Comparison of ENCODE assay signal across 30 cellular contexts in genomic region chr10:72056932-72057751, GRCh38. TPM values are rescaled to one million over a fixed set of nuclear protein-coding genes. Genes with fewer than 3 reads are reported as not detected.
DNase-seq lines count a peak whose midpoint lies in the region; ATAC-seq, FAIRE-seq and TF ChIP-seq lines count a peak whose summit lies in the region.
"Had no signal": no experiment of that assay in that cellular context is flagged by ENCODE, and none has a peak within 500 bp of the region (broad histone marks: within the 10 kb centered on the region; RNA-seq: fewer than 3 reads in every experiment).

No MANE protein-coding gene starts in this region.

- H3K9me1 ChIP-seq in keratinocyte (ENCODE audit: control insufficient read depth, extremely low read depth, insufficient read depth, low read length), result no peaks in the 10 kb centered on the region

- H3K79me2 ChIP-seq in keratinocyte (ENCODE audit: control insufficient read depth, insufficient read depth, low read length), result no peaks in the 10 kb centered on the region

- FAIRE-seq in keratinocyte (lab: Jason Lieb, UNC), result no peak
- FAIRE-seq: endometrium, frontal cortex, G401.6, H1, small intestine had no signal

- H3K36me3 ChIP-seq in keratinocyte (ENCODE audit: control insufficient read depth in 2 of 2, extremely low read depth in 1 of 2, insufficient read depth in 2 of 2, low read length in 2 of 2), result no peaks in the 10 kb centered on the region
- H3K36me3 ChIP-seq: BE2C, tibial nerve had no signal

- no peak for ATAC-seq in activated naive CD8-positive, alpha-beta T cell treated with anti-CD3 and anti-CD28 coated beads, Interleukin-2, amount 50 U/mL, for 24 hours
- ATAC-seq in stimulated activated naive B cell treated with anti-CD40 and anti-IgM and Interleukin-4, amounts not matched to agents 10 μg/mL and 1 μg/mL and 100 μg/mL, for 72 hours (replicated peaks), result no peak
- ATAC-seq: activated CD4-positive, alpha-beta T cell treated with anti-CD3 and anti-CD28 coated beads for 36 hours; activated T-cell treated with anti-CD3 and anti-CD28 coated beads, Interleukin-2, amount 50 U/mL, for 72 hours; left colon had no signal

- H3K36me3 Mint-ChIP-seq in activated naive CD8-positive, alpha-beta T cell, result no peaks in the 10 kb centered on the region
- peaks cover 4% of the 10 kb centered on the region for H3K36me3 Mint-ChIP-seq in activated naive CD8-positive, alpha-beta T cell treated with anti-CD3 and anti-CD28 coated beads, Interleukin-2, amount 50 U/mL, for 24 hours (ENCODE audit: low read depth)
- peaks cover 2% of the 10 kb centered on the region for H3K36me3 Mint-ChIP-seq in IgD-negative memory B cell
- H3K36me3 Mint-ChIP-seq in stimulated activated naive B cell treated with anti-CD40 and anti-IgM and Interleukin-4, amounts not matched to agents 10 μg/mL and 1 μg/mL and 100 μg/mL, for 72 hours, result peaks cover 2 to 5% of the 10 kb centered on the region in 2 donors

- no peaks in the 10 kb centered on the region for H3K4me1 ChIP-seq in keratinocyte (ENCODE audit: control insufficient read depth, extremely low read depth, insufficient read depth, low read length)
- H3K4me1 ChIP-seq: BE2C, tibial nerve had no signal

- H3K9me3 ChIP-seq in keratinocyte (ENCODE audit: control insufficient read depth, low read depth, low read length), result no peaks in the 10 kb centered on the region
- H3K9me3 ChIP-seq: BE2C, tibial nerve had no signal

- H3K27ac Mint-ChIP-seq in activated naive CD8-positive, alpha-beta T cell, result peak overlapping the region; percentile 64
- H3K27ac Mint-ChIP-seq in activated naive CD8-positive, alpha-beta T cell treated with anti-CD3 and anti-CD28 coated beads, Interleukin-2, amount 50 U/mL, for 24 hours, result no peak overlapping the region
- peak overlapping the region in 2 of 3 donors; percentile 42 to 86 for H3K27ac Mint-ChIP-seq in IgD-negative memory B cell
- peak overlapping the region; percentile 42 for H3K27ac Mint-ChIP-seq in stimulated activated naive B cell treated with anti-CD40 and anti-IgM and Interleukin-4, amounts not matched to agents 10 μg/mL and 1 μg/mL and 100 μg/mL, for 72 hours
- H3K27ac Mint-ChIP-seq: activated CD4-positive, alpha-beta T cell treated with anti-CD3 and anti-CD28 coated beads for 36 hours; activated naive CD4-positive, alpha-beta T cell treated with anti-CD3 and anti-CD28 coated beads for 36 hours; activated T-cell treated with anti-CD3 and anti-CD28 coated beads, Interleukin-2, amount 50 U/mL, for 72 hours; T-helper 1 cell treated with Interleukin-12 subunit alpha and Interleukin-12 subunit beta and Interleukin-4 antibody, amounts not matched to agents 30 μg/mL and 1 μg/mL, for 36 hours had no signal

- H3K27me3 Mint-ChIP-seq in activated naive CD8-positive, alpha-beta T cell, result no peaks in the 10 kb centered on the region
- H3K27me3 Mint-ChIP-seq in activated naive CD8-positive, alpha-beta T cell treated with anti-CD3 and anti-CD28 coated beads, Interleukin-2, amount 50 U/mL, for 24 hours, result no peaks in the 10 kb centered on the region
- H3K27me3 Mint-ChIP-seq in IgD-negative memory B cell, result no peaks in the 10 kb centered on the region
- no peaks in the 10 kb centered on the region for H3K27me3 Mint-ChIP-seq in stimulated activated naive B cell treated with anti-CD40 and anti-IgM and Interleukin-4, amounts not matched to agents 10 μg/mL and 1 μg/mL and 100 μg/mL, for 72 hours
- H3K27me3 Mint-ChIP-seq: activated CD4-positive, alpha-beta T cell treated with anti-CD3 and anti-CD28 coated beads for 36 hours had no signal

- H3K4me3 Mint-ChIP-seq in activated naive CD8-positive, alpha-beta T cell, result no peak overlapping the region
- no peak overlapping the region for H3K4me3 Mint-ChIP-seq in activated naive CD8-positive, alpha-beta T cell treated with anti-CD3 and anti-CD28 coated beads, Interleukin-2, amount 50 U/mL, for 24 hours
- no peak overlapping the region for H3K4me3 Mint-ChIP-seq in IgD-negative memory B cell
- no peak overlapping the region for H3K4me3 Mint-ChIP-seq in stimulated activated naive B cell treated with anti-CD40 and anti-IgM and Interleukin-4, amounts not matched to agents 10 μg/mL and 1 μg/mL and 100 μg/mL, for 72 hours
- H3K4me3 Mint-ChIP-seq: activated CD4-positive, alpha-beta T cell treated with anti-CD3 and anti-CD28 coated beads for 36 hours; activated naive CD4-positive, alpha-beta T cell treated with anti-CD3 and anti-CD28 coated beads for 36 hours; activated T-cell treated with anti-CD3 and anti-CD28 coated beads, Interleukin-2, amount 50 U/mL, for 72 hours; T-helper 1 cell treated with Interleukin-12 subunit alpha and Interleukin-12 subunit beta and Interleukin-4 antibody, amounts not matched to agents 30 μg/mL and 1 μg/mL, for 36 hours had no signal

- H4K20me1 ChIP-seq in keratinocyte (ENCODE audit: control insufficient read depth, extremely low read depth, insufficient read depth, low read length), result no peaks in the 10 kb centered on the region

- peak overlapping the region; percentile 4 for H2AFZ ChIP-seq in keratinocyte (ENCODE audit: control insufficient read depth, low read length)

- H3K27ac ChIP-seq in keratinocyte (ENCODE audit: control insufficient read depth, insufficient read depth, low read length), result no peak overlapping the region
- H3K27ac ChIP-seq in coronary artery, result no peak overlapping the region
- H3K27ac ChIP-seq: tibial nerve had no signal

- no peak overlapping the region for H3K9ac ChIP-seq in keratinocyte (ENCODE audit: control insufficient read depth, extremely low read depth, insufficient read depth, low read length)

- H3K9me3 Mint-ChIP-seq in activated naive CD8-positive, alpha-beta T cell (ENCODE audit: low read depth), result no peaks in the 10 kb centered on the region
- no peaks in the 10 kb centered on the region for H3K9me3 Mint-ChIP-seq in activated naive CD8-positive, alpha-beta T cell treated with anti-CD3 and anti-CD28 coated beads, Interleukin-2, amount 50 U/mL, for 24 hours
- H3K9me3 Mint-ChIP-seq in IgD-negative memory B cell, result no peaks in the 10 kb centered on the region
- no peaks in the 10 kb centered on the region for H3K9me3 Mint-ChIP-seq in stimulated activated naive B cell treated with anti-CD40 and anti-IgM and Interleukin-4, amounts not matched to agents 10 μg/mL and 1 μg/mL and 100 μg/mL, for 72 hours
- H3K9me3 Mint-ChIP-seq: activated naive CD4-positive, alpha-beta T cell treated with anti-CD3 and anti-CD28 coated beads for 36 hours; activated T-cell treated with anti-CD3 and anti-CD28 coated beads, Interleukin-2, amount 50 U/mL, for 72 hours; T-helper 1 cell treated with Interleukin-12 subunit alpha and Interleukin-12 subunit beta and Interleukin-4 antibody, amounts not matched to agents 30 μg/mL and 1 μg/mL, for 36 hours had no signal

- no peak overlapping the region for H3K4me3 ChIP-seq in keratinocyte (ENCODE audit: control insufficient read depth in 2 of 3, extremely low read depth in 1 of 3, insufficient read depth in 2 of 3, low read depth in 1 of 3, low read length in 3 of 3)
- no peak overlapping the region for H3K4me3 ChIP-seq in coronary artery
- H3K4me3 ChIP-seq: tibial nerve had no signal

- no peak for TF ChIP-seq CTCF in keratinocyte (optimal IDR thresholded peaks at IDR 0.05 in 1 of 3, IDR thresholded peaks at IDR 0.05 in 1 of 3, conservative IDR thresholded peaks at IDR 0.05 in 1 of 3; ENCODE audit: extremely low read depth in 1 of 3, insufficient read depth in 2 of 3, low read length in 3 of 3)
- no peak for TF ChIP-seq CTCF in coronary artery (IDR thresholded peaks at IDR 0.05)

- no peak overlapping the region for H3K4me2 ChIP-seq in keratinocyte (ENCODE audit: control insufficient read depth, extremely low read depth, insufficient read depth, low read depth, low read length)

- dilution Hi-C loops in keratinocyte (cut with MboI; ENCODE audit: extremely low pct_ligation_motif_present, low sequenced_read_pairs), result no loop called here

- peaks cover 34% of the 10 kb centered on the region for H3K4me1 Mint-ChIP-seq in activated naive CD8-positive, alpha-beta T cell (ENCODE audit: low read depth)
- H3K4me1 Mint-ChIP-seq in activated naive CD8-positive, alpha-beta T cell treated with anti-CD3 and anti-CD28 coated beads, Interleukin-2, amount 50 U/mL, for 24 hours, result peaks cover 29% of the 10 kb centered on the region
- peaks cover 4 to 16% (median 8%) of the 10 kb centered on the region in 3 donors for H3K4me1 Mint-ChIP-seq in IgD-negative memory B cell
- peaks cover 31 to 32% of the 10 kb centered on the region in 2 donors for H3K4me1 Mint-ChIP-seq in stimulated activated naive B cell treated with anti-CD40 and anti-IgM and Interleukin-4, amounts not matched to agents 10 μg/mL and 1 μg/mL and 100 μg/mL, for 72 hours

- no peak for DNase-seq in activated naive CD8-positive, alpha-beta T cell treated with anti-CD3 and anti-CD28 coated beads, Interleukin-2, amount 50 U/mL, for 24 hours
- DNase-seq in keratinocyte (ENCODE audit: low read depth, low spot score), result no peak
- no peak for DNase-seq in stimulated activated naive B cell treated with anti-CD40 and anti-IgM and Interleukin-4, amounts not matched to agents 10 μg/mL and 1 μg/mL and 100 μg/mL, for 72 hours
- DNase-seq in mucosa of gallbladder (ENCODE audit: low spot score), result no peak
- DNase-seq in coronary artery (ENCODE audit: low spot score), result no peak
- DNase-seq: ACHN; activated CD4-positive, alpha-beta T cell treated with anti-CD3 and anti-CD28 coated beads for 36 hours; activated naive CD4-positive, alpha-beta T cell treated with anti-CD3 and anti-CD28 coated beads for 36 hours; activated T-cell treated with anti-CD3 and anti-CD28 coated beads, Interleukin-2, amount 50 U/mL, for 72 hours; BE2C; DMS53; left colon; mesendoderm; NCI-H1105 treated with DMSO at 0.1 percent for 48 hours; NCI-H2029 treated with DMSO at 0.1 percent for 48 hours; NCI-H226; NCI-H69; occipital lobe; retina; small intestine; stimulated activated CD4-positive, alpha-beta T cell treated with anti-CD3 and anti-CD28 coated beads, Interleukin-1b, Interleukin-23, amount 100 ng/mL, for 48 hours; stimulated activated CD8-positive, alpha-beta memory T cell treated with anti-CD3 and anti-CD28 coated beads, Interleukin-4, amount 100 ng/mL, for 48 hours had no signal

- peaks cover 13% of the 10 kb centered on the region for H3K27me3 ChIP-seq in keratinocyte (ENCODE audit: control insufficient read depth, extremely low read depth, insufficient read depth, low read length)
- H3K27me3 ChIP-seq: BE2C, tibial nerve had no signal

RNA-seq across cellular contexts. Expression of gene SPOCK2, which starts 31.2 kb away (rescaled TPM):
- polyA plus RNA-seq in IgD-negative memory B cell (65.5 TPM), keratinocyte (0.03 to 0.18 TPM (median 0.14 TPM) in 3 replicates)
- polyA plus RNA-seq in keratinocyte (2011; ENCODE audit: low read depth), result 0.26 TPM
- polyA plus RNA-seq in keratinocyte (2011; cell fraction: cytosol; rRNA removed), result 0.05 TPM in 2 replicates
- 0.90 and 1.2 TPM in 2 replicates for polyA plus RNA-seq in keratinocyte (2011; cell fraction: nucleus; rRNA removed)
- polyA plus RNA-seq in keratinocyte (2012; ENCODE audit: low replicate concordance), result 0.05 and 0.21 TPM in 2 replicates
- polyA minus RNA-seq in keratinocyte, result 0.19 to 1.2 TPM (median 1.0 TPM) in 3 replicates
- polyA minus RNA-seq in keratinocyte (2011; cell fraction: cytosol; rRNA and poly(A)+ RNA removed), result not detected
- polyA minus RNA-seq in keratinocyte (2011; cell fraction: nucleus; rRNA and poly(A)+ RNA removed), result 0.74 and 1.5 TPM in 2 replicates
- total RNA-seq in mucosa of gallbladder, result 250 TPM

Comparison
In these comparisons a context has a peak if more than half of its experiments do, and no peak if none do; other contexts are left out.
1. RNA of gene SPOCK2, which starts 31.2 kb away (polyA plus RNA-seq): 65.5 TPM in IgD-negative memory B cell (single experiment); 0.03 to 1.2 TPM in keratinocyte; every median in the first group is over 10 times any median in the second.